15 cellular contexts compared by ENCODE assay signal in the genomic region with DNA sequence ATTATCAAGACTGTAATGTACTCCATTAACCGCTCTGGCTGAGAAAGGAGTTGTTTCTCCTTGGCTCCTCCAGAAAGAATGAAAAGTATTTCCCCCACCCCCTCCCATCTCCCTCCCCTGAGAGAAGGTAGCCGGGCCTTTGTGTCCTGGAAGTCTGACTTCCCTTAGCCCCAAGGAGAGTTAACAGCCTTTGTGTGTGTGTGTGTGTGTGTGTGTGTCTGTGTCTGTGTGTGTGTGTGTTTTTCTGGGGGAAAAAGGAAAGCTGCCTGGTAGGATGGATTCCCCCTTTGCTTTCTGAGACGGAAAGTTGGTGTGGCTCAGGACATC. TPM values are rescaled to one million over a fixed set of nuclear protein-coding genes. Genes with fewer than 3 reads are reported as not detected.
DNase-seq lines count a peak whose midpoint lies in the region; ATAC-seq and TF ChIP-seq lines count a peak whose summit lies in the region.
"Had no signal": no experiment of that assay in that cellular context is flagged by ENCODE, and none has a peak within 500 bp of the region (broad histone marks: within the 10 kb centered on the region; RNA-seq: fewer than 3 reads in every experiment).

No MANE protein-coding gene starts in this region.

- ATAC-seq in HG03378 (IDR thresholded peaks at IDR 0.05; ENCODE audit: unreplicated experiment), result no peak

- H4K20me1 ChIP-seq in PC-9 (ENCODE audit: insufficient read depth), result no peaks in the 10 kb centered on the region
- H4K20me1 ChIP-seq: BLaER1 had no signal

- no peaks in the 10 kb centered on the region for H3K79me2 ChIP-seq in PC-9 (ENCODE audit: low read depth)

- DNase-seq in ELF-1 (ENCODE audit: low read depth, low spot score), result peak; percentile 86
- DNase-seq in PC-9, result no peak
- no peak for DNase-seq in glutamatergic neuron
- no peak for DNase-seq in mesothelial cell of epicardium (ENCODE audit: low spot score in 2 of 2, unreplicated experiment in 2 of 2)
- no peak for DNase-seq in SIG-M5 treated with dmso at 0.1 percent for 504 hours (lab: John Stamatoyannopoulos, UW; ENCODE audit: unreplicated experiment)
- DNase-seq in HPDE6-E6E7 (ENCODE audit: extremely low spot score), result no peak
- DNase-seq in RPMI8226, result no peak
- DNase-seq: activated CD4-positive, alpha-beta T cell treated with anti-CD3 and anti-CD28 coated beads for 4 hours; activated T-cell treated with anti-CD3 and anti-CD28 coated beads, Interleukin-2, amount 50 U/mL, for 24 hours; NCI-H2029 treated with DMSO at 0.1 percent for 48 hours; stomach; T-helper 1 cell had no signal

- no TSS peak for BruUV-seq in PC-9 (replicated peaks; lab: Mats Ljungman, UMichigan)

- H3K4me1 Mint-ChIP-seq in glutamatergic neuron (ENCODE audit: low read depth, unreplicated experiment) (peaks cover 19% of the 10 kb centered on the region), mesothelial cell of epicardium (peaks cover 41% of the 10 kb centered on the region)

- H3K27me3 Mint-ChIP-seq in glutamatergic neuron (ENCODE audit: unreplicated experiment) (peaks cover 6% of the 10 kb centered on the region), mesothelial cell of epicardium (ENCODE audit: low read depth) (no peaks in the 10 kb centered on the region)

- H3K9me3 Mint-ChIP-seq in glutamatergic neuron (ENCODE audit: unreplicated experiment) (no peaks in the 10 kb centered on the region), mesothelial cell of epicardium (no peaks in the 10 kb centered on the region)
- H3K9me3 Mint-ChIP-seq: activated T-cell treated with anti-CD3 and anti-CD28 coated beads, Interleukin-2, amount 50 U/mL, for 24 hours had no signal

- no peak for TF ChIP-seq CTCF in PC-9 (conservative IDR thresholded peaks at IDR 0.05)
- TF ChIP-seq CTCF in glutamatergic neuron (IDR thresholded peaks at IDR 0.05; ENCODE audit: partially characterized antibody, unreplicated experiment), result no peak
- TF ChIP-seq CTCF in mesothelial cell of epicardium (IDR thresholded peaks at IDR 0.05; ENCODE audit: unreplicated experiment), result no peak

- H3K27ac Mint-ChIP-seq in glutamatergic neuron (ENCODE audit: unreplicated experiment) (peak overlapping the region; percentile 30), mesothelial cell of epicardium (peak overlapping the region; percentile 36)
- H3K27ac Mint-ChIP-seq: activated T-cell treated with anti-CD3 and anti-CD28 coated beads, Interleukin-2, amount 50 U/mL, for 24 hours had no signal

- CTCF ChIA-PET in PC-9 (lab: Charles Lee), result no interaction called here

- H3K4me3 ChIP-seq in PC-9, result no peak overlapping the region
- H3K4me3 ChIP-seq: BLaER1, stomach had no signal

- no peak overlapping the region for H2AFZ ChIP-seq in PC-9

- POLR2A ChIA-PET in PC-9 (lab: Charles Lee; ENCODE audit: unreplicated experiment), result no interaction called here

- H3K27ac ChIP-seq in PC-9, result no peak overlapping the region
- H3K27ac ChIP-seq: BLaER1, KMS-11, stomach had no signal

- H3K9me3 ChIP-seq in PC-9 (ENCODE audit: insufficient read depth, low read depth), result no peaks in the 10 kb centered on the region; the same call in 1 of the 2 replicates
- H3K9me3 ChIP-seq: BLaER1, stomach had no signal

- H3K36me3 ChIP-seq in PC-9 (ENCODE audit: low read depth), result no peaks in the 10 kb centered on the region
- H3K36me3 ChIP-seq: BLaER1, stomach had no signal

- peaks cover 52% of the 10 kb centered on the region for H3K4me1 ChIP-seq in PC-9 (replicated peaks; ENCODE audit: insufficient read depth)

- no peak overlapping the region for H3K4me3 Mint-ChIP-seq in glutamatergic neuron (ENCODE audit: unreplicated experiment)
- H3K4me3 Mint-ChIP-seq in mesothelial cell of epicardium, result no peak overlapping the region
- H3K4me3 Mint-ChIP-seq: activated T-cell treated with anti-CD3 and anti-CD28 coated beads, Interleukin-2, amount 50 U/mL, for 24 hours had no signal

- H3K36me3 Mint-ChIP-seq in glutamatergic neuron (ENCODE audit: unreplicated experiment), result no peaks in the 10 kb centered on the region
- no peaks in the 10 kb centered on the region for H3K36me3 Mint-ChIP-seq in mesothelial cell of epicardium

- no peaks in the 10 kb centered on the region for H3K9me2 ChIP-seq in PC-9 (ENCODE audit: insufficient read depth)

- no peaks in the 10 kb centered on the region for H3K27me3 ChIP-seq in PC-9 (ENCODE audit: insufficient read depth, low read depth)
- H3K27me3 ChIP-seq: BLaER1, stomach had no signal

- intact Hi-C loops in PC-9 (cut with micrococcal nuclease; ENCODE audit: unreplicated experiment), result no loop called here

- peak overlapping the region; percentile 50 for H3K4me2 ChIP-seq in PC-9
- H3K4me2 ChIP-seq: KMS-11 had no signal

- peaks cover 10% of the 10 kb centered on the region for H3F3A ChIP-seq in PC-9 (ENCODE audit: insufficient read depth, low read depth)

RNA-seq across cellular contexts. Expression of a gene that starts 54.3 kb away (rescaled TPM):
- 65.6 and 102 TPM in 2 replicates for total RNA-seq in PC-9 (2021)
- total RNA-seq in glutamatergic neuron (ENCODE audit: unreplicated experiment), result 74.2 TPM
- 89.9 to 93.3 TPM (median 90.4 TPM) in 3 replicates for total RNA-seq in mesothelial cell of epicardium
